ENCODE assay signal across 12 cellular contexts in the genomic region with DNA sequence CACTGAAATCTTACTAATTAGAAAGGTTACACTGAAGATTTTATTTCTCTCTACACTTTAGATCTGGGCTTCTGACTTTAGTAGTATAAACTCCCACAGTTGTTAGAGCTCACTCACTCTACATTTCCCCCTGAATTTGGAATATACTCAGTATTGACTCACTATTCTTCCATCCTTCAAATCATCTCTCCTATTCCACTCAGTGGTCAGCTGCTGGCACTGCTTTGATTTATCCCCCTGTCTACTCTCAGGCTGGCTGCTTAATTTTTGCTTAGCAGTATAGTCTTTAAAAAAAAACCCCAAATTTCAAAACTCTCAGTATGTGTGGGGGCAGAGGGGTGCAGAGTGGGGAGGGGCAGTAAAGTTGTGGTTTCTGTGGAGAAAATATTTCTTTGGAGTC.
DNase-seq lines count a peak whose midpoint lies in the region; ATAC-seq, FAIRE-seq and TF ChIP-seq lines count a peak whose summit lies in the region.
"Had no signal": no experiment of that assay in that cellular context is flagged by ENCODE, and none has a peak within 500 bp of the region (broad histone marks: within the 10 kb centered on the region; RNA-seq: fewer than 3 reads in every experiment).

No MANE protein-coding gene starts in this region.

- H3K4me3 Mint-ChIP-seq in activated naive CD8-positive, alpha-beta T cell: no peak overlapping the region
- H3K4me3 Mint-ChIP-seq in activated naive CD8-positive, alpha-beta T cell treated with anti-CD3 and anti-CD28 coated beads for 36 hours: no peak overlapping the region
- H3K4me3 Mint-ChIP-seq: CD8-positive, alpha-beta memory T cell had no signal

- H3K27ac ChIP-seq in temporal lobe (ENCODE audit: low read depth, low read length): peak overlapping the region; percentile 78

- FAIRE-seq in RCC 7860 (lab: Jason Lieb, UNC): peak; percentile 84
- FAIRE-seq: GM12892 had no signal

- no peak for TF ChIP-seq CTCF in fibroblast of mammary gland (conservative IDR thresholded peaks at IDR 0.05; ENCODE audit: control insufficient read depth, insufficient read depth, low read depth, low read length)

- H3K36me3 Mint-ChIP-seq in activated naive CD8-positive, alpha-beta T cell: peaks cover 42% of the 10 kb centered on the region
- peaks cover 56% of the 10 kb centered on the region for H3K36me3 Mint-ChIP-seq in activated naive CD8-positive, alpha-beta T cell treated with anti-CD3 and anti-CD28 coated beads for 36 hours

- peak overlapping the region; percentile 93 for H3K27ac Mint-ChIP-seq in activated naive CD8-positive, alpha-beta T cell
- H3K27ac Mint-ChIP-seq in activated naive CD8-positive, alpha-beta T cell treated with anti-CD3 and anti-CD28 coated beads for 36 hours: no peak overlapping the region

- no peak for DNase-seq in activated naive CD8-positive, alpha-beta T cell treated with anti-CD3 and anti-CD28 coated beads for 36 hours
- DNase-seq in RCC 7860 (ENCODE audit: low spot score) (peak; percentile 63), fibroblast of mammary gland (ENCODE audit: low read depth) (peak; percentile 72), SKM-1 treated with dmso at 0.1 percent for 144 hours (lab: John Stamatoyannopoulos, UW; ENCODE audit: unreplicated experiment) (no peak)
- DNase-seq: CD8-positive, alpha-beta memory T cell; stimulated activated CD4-positive, alpha-beta T cell treated with anti-CD3 and anti-CD28 coated beads, Interleukin-1b, Interleukin-23, amount 100 ng/mL, for 48 hours had no signal

- no peak overlapping the region for H3K4me3 ChIP-seq in fibroblast of mammary gland (ENCODE audit: control insufficient read depth, low read depth, low read length)
- H3K4me3 ChIP-seq: tibial nerve had no signal

- H3K27me3 Mint-ChIP-seq in activated naive CD8-positive, alpha-beta T cell: no peaks in the 10 kb centered on the region
- H3K27me3 Mint-ChIP-seq in activated naive CD8-positive, alpha-beta T cell treated with anti-CD3 and anti-CD28 coated beads for 36 hours: no peaks in the 10 kb centered on the region
- H3K27me3 Mint-ChIP-seq: CD8-positive, alpha-beta memory T cell had no signal

- no peaks in the 10 kb centered on the region for H3K9me3 Mint-ChIP-seq in activated naive CD8-positive, alpha-beta T cell (ENCODE audit: low read depth)
- H3K9me3 Mint-ChIP-seq in activated naive CD8-positive, alpha-beta T cell treated with anti-CD3 and anti-CD28 coated beads for 36 hours: no peaks in the 10 kb centered on the region
- H3K9me3 Mint-ChIP-seq: CD8-positive, alpha-beta memory T cell had no signal

- peaks cover 64% of the 10 kb centered on the region for H3K4me1 Mint-ChIP-seq in activated naive CD8-positive, alpha-beta T cell (ENCODE audit: low read depth)
- H3K4me1 Mint-ChIP-seq in activated naive CD8-positive, alpha-beta T cell treated with anti-CD3 and anti-CD28 coated beads for 36 hours: peaks cover 48% of the 10 kb centered on the region

- ATAC-seq in GM19328 (IDR thresholded peaks at IDR 0.05; ENCODE audit: unreplicated experiment): no peak
- no peak for ATAC-seq in HG03439 (IDR thresholded peaks at IDR 0.05; ENCODE audit: unreplicated experiment)

Comparison
In these comparisons a context has a peak if more than half of its experiments do, and no peak if none do; other contexts are left out.
1. DNase-seq: peak in RCC 7860 (single experiment) and fibroblast of mammary gland (single experiment); none in activated naive CD8-positive, alpha-beta T cell treated with anti-CD3 and anti-CD28 coated beads for 36 hours (single experiment) and SKM-1 treated with dmso at 0.1 percent for 144 hours (single experiment).